ENCODE assay signal across 9 cellular contexts in genomic region chr18:23226930-23227728, GRCh38.
DNase-seq lines count a peak whose midpoint lies in the region; ATAC-seq, FAIRE-seq and TF ChIP-seq lines count a peak whose summit lies in the region.
"Had no signal": no experiment of that assay in that cellular context is flagged by ENCODE, and none has a peak within 500 bp of the region (broad histone marks: within the 10 kb centered on the region; RNA-seq: fewer than 3 reads in every experiment).

No MANE protein-coding gene starts in this region.

- H3K27me3 Mint-ChIP-seq in Calu3 (ENCODE audit: unreplicated experiment), result no peaks in the 10 kb centered on the region
- no peaks in the 10 kb centered on the region for H3K27me3 Mint-ChIP-seq in activated T-helper 1 cell treated with anti-CD3 and anti-CD28 coated beads, Interleukin-12 subunit alpha, Interleukin-12 subunit beta, Interleukin-2, Interleukin-4 antibody, amounts not matched to agents 30 ng/mL and 10 ng/mL and 1 ng/mL, durations not matched to agents 14 hours and 24 hours and 36 hours (ENCODE audit: insufficient read depth)
- H3K27me3 Mint-ChIP-seq: activated naive CD8-positive, alpha-beta T cell had no signal

- H3K27ac Mint-ChIP-seq in Calu3 (ENCODE audit: unreplicated experiment), result peak overlapping the region; percentile 86
- H3K27ac Mint-ChIP-seq in activated T-helper 1 cell treated with anti-CD3 and anti-CD28 coated beads, Interleukin-12 subunit alpha, Interleukin-12 subunit beta, Interleukin-2, Interleukin-4 antibody, amounts not matched to agents 30 ng/mL and 10 ng/mL and 1 ng/mL, durations not matched to agents 14 hours and 24 hours and 36 hours, result no peak overlapping the region
- H3K27ac Mint-ChIP-seq: activated naive CD8-positive, alpha-beta T cell had no signal

- DNase-seq in Calu3, result peak; percentile 42
- peak; percentile 23 for DNase-seq in RKO (ENCODE audit: low spot score)
- peak; percentile 92 for DNase-seq in fibroblast of peridontal ligament (ENCODE audit: extremely low read depth)
- no peak for DNase-seq in pancreas
- no peak for DNase-seq in activated T-helper 1 cell treated with anti-CD3 and anti-CD28 coated beads, Interleukin-12 subunit alpha, Interleukin-12 subunit beta, Interleukin-2, Interleukin-4 antibody, amounts not matched to agents 30 ng/mL and 10 ng/mL and 1 ng/mL, durations not matched to agents 14 hours and 24 hours and 36 hours (ENCODE audit: low spot score)
- no peak for DNase-seq in cerebellar nuclear complex (lab: John Stamatoyannopoulos, UW)
- DNase-seq in NCI-H1417 treated with DMSO at 0.1 percent for 48 hours (lab: John Stamatoyannopoulos, UW), result no peak

- H3K9me3 ChIP-seq in pancreas, result no peaks in the 10 kb centered on the region

- ATAC-seq in pancreas, result peak in 3 of 4 donors; percentile 33 to 49 (median 46)
- no peak for ATAC-seq in GM21529 (IDR thresholded peaks at IDR 0.05; ENCODE audit: unreplicated experiment)

- H3K4me1 Mint-ChIP-seq in Calu3 (ENCODE audit: low read depth, unreplicated experiment), result peaks cover 65% of the 10 kb centered on the region
- H3K4me1 Mint-ChIP-seq in activated T-helper 1 cell treated with anti-CD3 and anti-CD28 coated beads, Interleukin-12 subunit alpha, Interleukin-12 subunit beta, Interleukin-2, Interleukin-4 antibody, amounts not matched to agents 30 ng/mL and 10 ng/mL and 1 ng/mL, durations not matched to agents 14 hours and 24 hours and 36 hours (ENCODE audit: low read depth), result peaks cover 49% of the 10 kb centered on the region

- H3K9me3 Mint-ChIP-seq in Calu3 (ENCODE audit: low read depth, unreplicated experiment), result peaks cover 4% of the 10 kb centered on the region
- peaks cover 5% of the 10 kb centered on the region for H3K9me3 Mint-ChIP-seq in activated T-helper 1 cell treated with anti-CD3 and anti-CD28 coated beads, Interleukin-12 subunit alpha, Interleukin-12 subunit beta, Interleukin-2, Interleukin-4 antibody, amounts not matched to agents 30 ng/mL and 10 ng/mL and 1 ng/mL, durations not matched to agents 14 hours and 24 hours and 36 hours

- H3K4me3 Mint-ChIP-seq in Calu3 (ENCODE audit: low read depth, unreplicated experiment), result peak overlapping the region; percentile 22
- H3K4me3 Mint-ChIP-seq in activated T-helper 1 cell treated with anti-CD3 and anti-CD28 coated beads, Interleukin-12 subunit alpha, Interleukin-12 subunit beta, Interleukin-2, Interleukin-4 antibody, amounts not matched to agents 30 ng/mL and 10 ng/mL and 1 ng/mL, durations not matched to agents 14 hours and 24 hours and 36 hours, result no peak overlapping the region
- H3K4me3 Mint-ChIP-seq: activated naive CD8-positive, alpha-beta T cell had no signal

- no peak for FAIRE-seq in pancreas (lab: Jason Lieb, UNC)

- H3K36me3 Mint-ChIP-seq in Calu3 (ENCODE audit: insufficient read depth, unreplicated experiment), result peaks cover 22% of the 10 kb centered on the region
- H3K36me3 Mint-ChIP-seq in activated T-helper 1 cell treated with anti-CD3 and anti-CD28 coated beads, Interleukin-12 subunit alpha, Interleukin-12 subunit beta, Interleukin-2, Interleukin-4 antibody, amounts not matched to agents 30 ng/mL and 10 ng/mL and 1 ng/mL, durations not matched to agents 14 hours and 24 hours and 36 hours (ENCODE audit: low read depth), result peaks cover 4% of the 10 kb centered on the region
- H3K36me3 Mint-ChIP-seq: activated naive CD8-positive, alpha-beta T cell had no signal

- CTCF ChIA-PET in Calu3 (lab: Charles Lee), result interaction anchor here (0.5 to 2.2 kb wide), 9 partner anchors 54 to 413 kb away, joined by 3 to 9 read pairs (median 3); no protein-coding TSS in a partner anchor

- TF ChIP-seq CTCF in Calu3 (IDR thresholded peaks at IDR 0.05; ENCODE audit: unreplicated experiment) (no peak), pancreas (IDR thresholded peaks at IDR 0.05) (no peak)

- no TSS peak for BruUV-seq in Calu3 (replicated peaks; lab: Mats Ljungman, UMichigan)

- intact Hi-C loops in Calu3 (cut with micrococcal nuclease; ENCODE audit: unreplicated experiment), result loop anchor here (5.0 to 10.0 kb wide), 4 partner anchors 58 to 192 kb away; no protein-coding TSS in a partner anchor
- intact Hi-C loops in pancreas (cut with DNase I), result no loop called here
- intact Hi-C loops in activated T-helper 1 cell treated with anti-CD3 and anti-CD28 coated beads, Interleukin-12 subunit alpha, Interleukin-12 subunit beta, Interleukin-2, Interleukin-4 antibody, amounts not matched to agents 30 ng/mL and 10 ng/mL and 1 ng/mL, durations not matched to agents 14 hours and 24 hours and 36 hours (cut with micrococcal nuclease), result no loop called here

- no peaks in the 10 kb centered on the region for H3K27me3 ChIP-seq in pancreas

- H3K27ac ChIP-seq in pancreas, result peak overlapping the region in 2 of 4 donors; percentile 25 to 46

- no peaks in the 10 kb centered on the region for H3K36me3 ChIP-seq in pancreas

- WGBS in pancreas, 2 donors, result 81 to 85% methylated on average over 11 of the region's 11 CpGs

- H3K4me3 ChIP-seq in pancreas, result no peak overlapping the region

- H3K4me1 ChIP-seq in pancreas, result peaks cover 0 to 10% (median 0%) of the 10 kb centered on the region in 3 donors

Comparison
In these comparisons a context has a peak if more than half of its experiments do, and no peak if none do; other contexts are left out.
1. DNase-seq: peak in Calu3 (single experiment), RKO (single experiment) and fibroblast of peridontal ligament (single experiment); none in pancreas (0 of 6), activated T-helper 1 cell treated with anti-CD3 and anti-CD28 coated beads, Interleukin-12 subunit alpha, Interleukin-12 subunit beta, Interleukin-2, Interleukin-4 antibody, amounts not matched to agents 30 ng/mL and 10 ng/mL and 1 ng/mL, durations not matched to agents 14 hours and 24 hours and 36 hours (single experiment), cerebellar nuclear complex (0 of 2) and NCI-H1417 treated with DMSO at 0.1 percent for 48 hours (single experiment).